In genomic region chr3:124768812-124769211, GRCh38 we compare ENCODE assay signal across 8 cellular contexts. TPM values are rescaled to one million over a fixed set of nuclear protein-coding genes. Genes with fewer than 3 reads are reported as not detected.
DNase-seq lines count a peak whose midpoint lies in the region; ATAC-seq and TF ChIP-seq lines count a peak whose summit lies in the region.

No MANE protein-coding gene starts in this region.

- H3K4me3 ChIP-seq in MG63: no peak overlapping the region
- no peak overlapping the region for H3K4me3 ChIP-seq in colonic mucosa

- ATAC-seq in HG02973 (IDR thresholded peaks at IDR 0.05; ENCODE audit: unreplicated experiment): no peak
- no peak for ATAC-seq in HG03097 (IDR thresholded peaks at IDR 0.05; ENCODE audit: low FRiP score, unreplicated experiment)

- DNase-seq in stimulated activated CD4-positive, alpha-beta T cell treated with anti-CD3 and anti-CD28 coated beads, Interleukin-1b, Interleukin-23, amount 100 ng/mL, for 48 hours: peak; percentile 19
- no peak for DNase-seq in stimulated activated CD4-positive, alpha-beta T cell treated with anti-CD3 and anti-CD28 coated beads, Interleukin-4, amount 100 ng/mL, for 4 hours
- DNase-seq in MG63 (peak; percentile 57), colonic mucosa (peak; percentile 61), RKO (ENCODE audit: low spot score) (no peak), foreskin melanocyte (no peak)

- H3K36me3 ChIP-seq in MG63 (peaks cover 7% of the 10 kb centered on the region), colonic mucosa (peaks cover 4% of the 10 kb centered on the region)

- no peak overlapping the region for H3K9ac ChIP-seq in colonic mucosa (ENCODE audit: low read depth in 2 of 2, low read length in 2 of 2)

- intact Hi-C loops in colonic mucosa (cut with DNase I): loop anchor here (2.0 kb wide), 1 partner anchor 132 kb away; no protein-coding TSS in a partner anchor

- H3K27ac ChIP-seq in colonic mucosa: no peak overlapping the region

- no peaks in the 10 kb centered on the region for H3K4me1 ChIP-seq in colonic mucosa

- H3K27me3 ChIP-seq in MG63 (no peaks in the 10 kb centered on the region), colonic mucosa (no peaks in the 10 kb centered on the region)

- TF ChIP-seq CTCF in colonic mucosa (IDR thresholded peaks at IDR 0.05): peak; percentile 33

- H3K9me3 ChIP-seq in MG63 (no peaks in the 10 kb centered on the region), colonic mucosa (no peaks in the 10 kb centered on the region)

RNA-seq across cellular contexts. Expression of gene UMPS, which starts 38.6 kb away (rescaled TPM):
- 50.0 and 56.7 TPM in 2 replicates for total RNA-seq in MG63 (2014; rRNA removed; shearing (Covaris generic); ENCODE audit: low replicate concordance)
- total RNA-seq in colonic mucosa: 10 to 100 TPM; 23.4 to 37.7 TPM

Comparison
In these comparisons a context has a peak if more than half of its experiments do, and no peak if none do; other contexts are left out.
1. DNase-seq: peak in stimulated activated CD4-positive, alpha-beta T cell treated with anti-CD3 and anti-CD28 coated beads, Interleukin-1b, Interleukin-23, amount 100 ng/mL, for 48 hours (single experiment), MG63 (single experiment) and colonic mucosa (single experiment); none in stimulated activated CD4-positive, alpha-beta T cell treated with anti-CD3 and anti-CD28 coated beads, Interleukin-4, amount 100 ng/mL, for 4 hours (0 of 2), RKO (single experiment) and foreskin melanocyte (single experiment).